ENCODE assay signal across 8 cellular contexts in the genomic region with DNA sequence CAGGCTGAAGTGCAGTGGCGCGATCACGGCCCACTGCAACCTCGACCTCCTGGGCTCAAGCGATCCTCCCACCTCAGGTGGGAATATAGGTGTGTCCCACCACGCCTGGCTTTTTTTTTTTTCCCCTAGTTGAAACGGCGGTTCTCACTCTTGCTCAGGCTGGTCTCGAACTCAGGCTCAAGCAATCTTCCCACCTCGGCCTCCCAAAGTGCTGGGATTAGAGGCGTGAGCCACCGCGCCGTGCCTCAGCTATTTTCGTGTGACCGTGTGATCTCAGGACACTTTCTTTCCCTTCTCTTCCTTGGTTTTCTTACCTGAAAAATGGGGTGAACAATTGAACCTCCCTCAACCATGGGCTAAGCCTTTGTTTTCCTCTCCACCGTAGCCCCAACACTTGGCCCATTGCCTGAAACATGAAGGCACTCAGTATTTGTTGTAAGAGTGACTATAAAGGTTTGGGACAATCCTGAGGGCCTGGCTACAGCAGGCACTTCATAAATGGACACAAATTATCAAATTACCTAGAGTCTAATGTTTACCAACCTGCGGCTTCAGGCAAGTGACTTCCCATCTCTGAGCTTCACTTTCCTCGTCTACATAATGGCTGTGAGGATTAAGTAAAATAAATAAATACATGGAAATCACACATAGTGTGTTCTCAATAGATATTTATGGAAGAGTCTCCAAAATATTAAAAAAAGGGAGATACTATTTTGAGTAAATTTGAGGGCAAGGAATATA. TPM values are rescaled to one million over a fixed set of nuclear protein-coding genes. Genes with fewer than 3 reads are reported as not detected.
DNase-seq lines count a peak whose midpoint lies in the region; ATAC-seq and TF ChIP-seq lines count a peak whose summit lies in the region.

No MANE protein-coding gene starts in this region.

- H3K27ac Mint-ChIP-seq in MCF 10A (ENCODE audit: low read depth, unreplicated experiment), result peak overlapping the region; percentile 96

- BruUV-seq in MCF 10A (replicated peaks; lab: Mats Ljungman, UMichigan), result TSS peak; percentile 77

- intact Hi-C loops in MCF 10A (cut with micrococcal nuclease), result loop anchor here (1.0 kb wide), 3 partner anchors 20 to 39 kb away; a partner anchor contains a TSS

- H3K4me1 Mint-ChIP-seq in MCF 10A (ENCODE audit: insufficient read depth, unreplicated experiment), result peaks cover 19% of the 10 kb centered on the region

- H3K9me3 Mint-ChIP-seq in MCF 10A (ENCODE audit: unreplicated experiment), result no peaks in the 10 kb centered on the region

- ATAC-seq in GM21723 (IDR thresholded peaks at IDR 0.05; ENCODE audit: unreplicated experiment) (peak; percentile 10), HG03520 (IDR thresholded peaks at IDR 0.05; ENCODE audit: unreplicated experiment) (no peak)

- CTCF ChIA-PET in MCF 10A (lab: Yijun Ruan, JAX), result interaction anchor here (0.6 to 31.0 kb wide), 13 partner anchors 15 to 191 kb away, joined by 3 to 1902 read pairs (median 4); a partner anchor contains a TSS

- peaks cover 0 to 3% of the 10 kb centered on the region in 2 donors for H3K36me3 ChIP-seq in mucosa of rectum (ENCODE audit: control insufficient read depth in 2 of 2, insufficient read depth in 2 of 2, low read length in 2 of 2)

- POLR2A ChIA-PET in MCF 10A (lab: Yijun Ruan, JAX), result interaction anchor here (0.6 to 30.6 kb wide), 21 partner anchors 9 to 219 kb away, joined by 3 to 1321 read pairs (median 5); a partner anchor contains a TSS

- peak overlapping the region; percentile 58 to 94 for H3K9ac ChIP-seq in mucosa of rectum (ENCODE audit: low read depth in 1 of 2, low read length in 2 of 2)

- no peaks in the 10 kb centered on the region for H3K27me3 Mint-ChIP-seq in MCF 10A (ENCODE audit: insufficient read depth, unreplicated experiment)

- H3K27ac ChIP-seq in mucosa of rectum (ENCODE audit: low read depth in 2 of 2, low read length in 2 of 2), result peak overlapping the region; percentile 91 to 96

- no peaks in the 10 kb centered on the region for H3K9me3 ChIP-seq in mucosa of rectum (ENCODE audit: control insufficient read depth in 2 of 2, low read length in 2 of 2)

- peak; percentile 70 for DNase-seq in COLO668 (lab: John Stamatoyannopoulos, UW; ENCODE audit: unreplicated experiment)
- peak; percentile 71 for DNase-seq in NCI-H2107 treated with DMSO at 0.1 percent for 48 hours (lab: John Stamatoyannopoulos, UW; ENCODE audit: unreplicated experiment)
- peak; percentile 51 for DNase-seq in MCF 10A (ENCODE audit: unreplicated experiment)
- DNase-seq in AML-193 (lab: John Stamatoyannopoulos, UW), result no peak
- no peak for DNase-seq in T1000 (lab: John Stamatoyannopoulos, UW)

- H3K36me3 Mint-ChIP-seq in MCF 10A (ENCODE audit: insufficient read depth, unreplicated experiment), result peaks cover 41% of the 10 kb centered on the region

- H3K4me3 ChIP-seq in mucosa of rectum (ENCODE audit: low read length in 2 of 2), result peak overlapping the region; percentile 71 to 76

- no peak for TF ChIP-seq CTCF in MCF 10A (IDR thresholded peaks at IDR 0.05; ENCODE audit: unreplicated experiment)

- H3K27me3 ChIP-seq in mucosa of rectum (ENCODE audit: control insufficient read depth in 2 of 2, insufficient read depth in 2 of 2, low read length in 2 of 2), result no peaks in the 10 kb centered on the region

- H3K4me3 Mint-ChIP-seq in MCF 10A (ENCODE audit: unreplicated experiment), result peak overlapping the region; percentile 87

- H3K4me1 ChIP-seq in mucosa of rectum (ENCODE audit: control insufficient read depth in 2 of 2, insufficient read depth in 2 of 2, low read length in 2 of 2), result peaks cover 26 to 33% of the 10 kb centered on the region in 2 donors

RNA-seq across cellular contexts. Expression of a gene that starts 31.4 kb away (rescaled TPM):
- 35.7 and 38.4 TPM in 2 replicates for total RNA-seq in MCF 10A (2022)

RNA-seq across cellular contexts. Expression of a gene that starts 59.5 kb away (rescaled TPM):
- total RNA-seq in MCF 10A (2022), result 276 and 338 TPM in 2 replicates

Comparison
In these comparisons a context has a peak if more than half of its experiments do, and no peak if none do; other contexts are left out.
1. DNase-seq: peak in COLO668 (single experiment), NCI-H2107 treated with DMSO at 0.1 percent for 48 hours (single experiment) and MCF 10A (single experiment); none in AML-193 (0 of 2) and T1000 (single experiment).